ENCODE assay signal across 1 cellular context in genomic region chr12:6684609-6685008, GRCh38.
TF ChIP-seq lines count a peak whose summit lies in the region.

No MANE protein-coding gene starts in this region.

TF ChIP-seq in H1, 55 proteins besides CTCF, POLR2A, EP300 and RAD21:
- peak; percentile 69 for TF ChIP-seq CEBPB (IDR thresholded peaks at IDR 0.05; ENCODE audit: low read depth, low read length)
- TF ChIP-seq CTBP2 (IDR thresholded peaks at IDR 0.05; ENCODE audit: borderline replicate concordance, insufficient read depth, insufficient read length, low read length) = no peak
